1 cellular context compared by ENCODE assay signal in genomic region chr19:7941895-7942596, GRCh38.
TF ChIP-seq lines count a peak whose summit lies in the region.

No MANE protein-coding gene starts in this region.

TF ChIP-seq in HepG2, 621 proteins besides CTCF, POLR2A, EP300 and RAD21:
- no peak for TF ChIP-seq AFF4 (CRISPR knock-in tag; IDR thresholded peaks at IDR 0.05)
- TF ChIP-seq, protein P1, sequence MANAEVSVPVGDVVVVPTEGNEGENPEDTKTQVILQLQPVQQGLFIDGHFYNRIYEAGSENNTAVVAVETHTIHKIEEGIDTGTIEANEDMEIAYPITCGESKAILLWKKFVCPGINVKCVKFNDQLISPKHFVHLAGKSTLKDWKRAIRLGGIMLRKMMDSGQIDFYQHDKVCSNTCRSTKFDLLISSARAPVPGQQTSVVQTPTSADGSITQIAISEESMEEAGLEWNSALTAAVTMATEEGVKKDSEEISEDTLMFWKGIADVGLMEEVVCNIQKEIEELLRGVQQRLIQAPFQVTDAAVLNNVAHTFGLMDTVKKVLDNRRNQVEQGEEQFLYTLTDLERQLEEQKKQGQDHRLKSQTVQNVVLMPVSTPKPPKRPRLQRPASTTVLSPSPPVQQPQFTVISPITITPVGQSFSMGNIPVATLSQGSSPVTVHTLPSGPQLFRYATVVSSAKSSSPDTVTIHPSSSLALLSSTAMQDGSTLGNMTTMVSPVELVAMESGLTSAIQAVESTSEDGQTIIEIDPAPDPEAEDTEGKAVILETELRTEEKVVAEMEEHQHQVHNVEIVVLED (CRISPR knock-in tag; IDR thresholded peaks at IDR 0.05; ENCODE audit: borderline replicate concordance) = no peak
- no peak for TF ChIP-seq STAT5B (CRISPR knock-in tag; IDR thresholded peaks at IDR 0.05)
- peak; percentile 74 for TF ChIP-seq ZNF121 (CRISPR knock-in tag; IDR thresholded peaks at IDR 0.05)
- TF ChIP-seq, protein P2, sequence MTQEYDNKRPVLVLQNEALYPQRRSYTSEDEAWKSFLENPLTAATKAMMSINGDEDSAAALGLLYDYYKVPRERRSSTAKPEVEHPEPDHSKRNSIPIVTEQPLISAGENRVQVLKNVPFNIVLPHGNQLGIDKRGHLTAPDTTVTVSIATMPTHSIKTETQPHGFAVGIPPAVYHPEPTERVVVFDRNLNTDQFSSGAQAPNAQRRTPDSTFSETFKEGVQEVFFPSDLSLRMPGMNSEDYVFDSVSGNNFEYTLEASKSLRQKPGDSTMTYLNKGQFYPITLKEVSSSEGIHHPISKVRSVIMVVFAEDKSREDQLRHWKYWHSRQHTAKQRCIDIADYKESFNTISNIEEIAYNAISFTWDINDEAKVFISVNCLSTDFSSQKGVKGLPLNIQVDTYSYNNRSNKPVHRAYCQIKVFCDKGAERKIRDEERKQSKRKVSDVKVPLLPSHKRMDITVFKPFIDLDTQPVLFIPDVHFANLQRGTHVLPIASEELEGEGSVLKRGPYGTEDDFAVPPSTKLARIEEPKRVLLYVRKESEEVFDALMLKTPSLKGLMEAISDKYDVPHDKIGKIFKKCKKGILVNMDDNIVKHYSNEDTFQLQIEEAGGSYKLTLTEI (CRISPR knock-in tag; conservative IDR thresholded peaks at IDR 0.05) = no peak
- TF ChIP-seq, protein P3, sequence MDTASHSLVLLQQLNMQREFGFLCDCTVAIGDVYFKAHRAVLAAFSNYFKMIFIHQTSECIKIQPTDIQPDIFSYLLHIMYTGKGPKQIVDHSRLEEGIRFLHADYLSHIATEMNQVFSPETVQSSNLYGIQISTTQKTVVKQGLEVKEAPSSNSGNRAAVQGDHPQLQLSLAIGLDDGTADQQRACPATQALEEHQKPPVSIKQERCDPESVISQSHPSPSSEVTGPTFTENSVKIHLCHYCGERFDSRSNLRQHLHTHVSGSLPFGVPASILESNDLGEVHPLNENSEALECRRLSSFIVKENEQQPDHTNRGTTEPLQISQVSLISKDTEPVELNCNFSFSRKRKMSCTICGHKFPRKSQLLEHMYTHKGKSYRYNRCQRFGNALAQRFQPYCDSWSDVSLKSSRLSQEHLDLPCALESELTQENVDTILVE (CRISPR knock-in tag; IDR thresholded peaks at IDR 0.05) = no peak
- TF ChIP-seq, protein P4, sequence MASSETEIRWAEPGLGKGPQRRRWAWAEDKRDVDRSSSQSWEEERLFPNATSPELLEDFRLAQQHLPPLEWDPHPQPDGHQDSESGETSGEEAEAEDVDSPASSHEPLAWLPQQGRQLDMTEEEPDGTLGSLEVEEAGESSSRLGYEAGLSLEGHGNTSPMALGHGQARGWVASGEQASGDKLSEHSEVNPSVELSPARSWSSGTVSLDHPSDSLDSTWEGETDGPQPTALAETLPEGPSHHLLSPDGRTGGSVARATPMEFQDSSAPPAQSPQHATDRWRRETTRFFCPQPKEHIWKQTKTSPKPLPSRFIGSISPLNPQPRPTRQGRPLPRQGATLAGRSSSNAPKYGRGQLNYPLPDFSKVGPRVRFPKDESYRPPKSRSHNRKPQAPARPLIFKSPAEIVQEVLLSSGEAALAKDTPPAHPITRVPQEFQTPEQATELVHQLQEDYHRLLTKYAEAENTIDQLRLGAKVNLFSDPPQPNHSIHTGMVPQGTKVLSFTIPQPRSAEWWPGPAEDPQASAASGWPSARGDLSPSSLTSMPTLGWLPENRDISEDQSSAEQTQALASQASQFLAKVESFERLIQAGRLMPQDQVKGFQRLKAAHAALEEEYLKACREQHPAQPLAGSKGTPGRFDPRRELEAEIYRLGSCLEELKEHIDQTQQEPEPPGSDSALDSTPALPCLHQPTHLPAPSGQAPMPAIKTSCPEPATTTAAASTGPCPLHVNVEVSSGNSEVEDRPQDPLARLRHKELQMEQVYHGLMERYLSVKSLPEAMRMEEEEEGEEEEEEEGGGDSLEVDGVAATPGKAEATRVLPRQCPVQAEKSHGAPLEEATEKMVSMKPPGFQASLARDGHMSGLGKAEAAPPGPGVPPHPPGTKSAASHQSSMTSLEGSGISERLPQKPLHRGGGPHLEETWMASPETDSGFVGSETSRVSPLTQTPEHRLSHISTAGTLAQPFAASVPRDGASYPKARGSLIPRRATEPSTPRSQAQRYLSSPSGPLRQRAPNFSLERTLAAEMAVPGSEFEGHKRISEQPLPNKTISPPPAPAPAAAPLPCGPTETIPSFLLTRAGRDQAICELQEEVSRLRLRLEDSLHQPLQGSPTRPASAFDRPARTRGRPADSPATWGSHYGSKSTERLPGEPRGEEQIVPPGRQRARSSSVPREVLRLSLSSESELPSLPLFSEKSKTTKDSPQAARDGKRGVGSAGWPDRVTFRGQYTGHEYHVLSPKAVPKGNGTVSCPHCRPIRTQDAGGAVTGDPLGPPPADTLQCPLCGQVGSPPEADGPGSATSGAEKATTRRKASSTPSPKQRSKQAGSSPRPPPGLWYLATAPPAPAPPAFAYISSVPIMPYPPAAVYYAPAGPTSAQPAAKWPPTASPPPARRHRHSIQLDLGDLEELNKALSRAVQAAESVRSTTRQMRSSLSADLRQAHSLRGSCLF (CRISPR knock-in tag; IDR thresholded peaks at IDR 0.05; ENCODE audit: borderline replicate concordance) = no peak
- no peak for TF ChIP-seq NONO (IDR thresholded peaks at IDR 0.05)
- TF ChIP-seq NONO (CRISPR knock-in tag; conservative IDR thresholded peaks at IDR 0.05) = no peak
- TF ChIP-seq MED8 (CRISPR knock-in tag; IDR thresholded peaks at IDR 0.05; ENCODE audit: insufficient replicate concordance) = no peak
- TF ChIP-seq IKZF5 (CRISPR knock-in tag; IDR thresholded peaks at IDR 0.05) = no peak
- TF ChIP-seq, protein P5, sequence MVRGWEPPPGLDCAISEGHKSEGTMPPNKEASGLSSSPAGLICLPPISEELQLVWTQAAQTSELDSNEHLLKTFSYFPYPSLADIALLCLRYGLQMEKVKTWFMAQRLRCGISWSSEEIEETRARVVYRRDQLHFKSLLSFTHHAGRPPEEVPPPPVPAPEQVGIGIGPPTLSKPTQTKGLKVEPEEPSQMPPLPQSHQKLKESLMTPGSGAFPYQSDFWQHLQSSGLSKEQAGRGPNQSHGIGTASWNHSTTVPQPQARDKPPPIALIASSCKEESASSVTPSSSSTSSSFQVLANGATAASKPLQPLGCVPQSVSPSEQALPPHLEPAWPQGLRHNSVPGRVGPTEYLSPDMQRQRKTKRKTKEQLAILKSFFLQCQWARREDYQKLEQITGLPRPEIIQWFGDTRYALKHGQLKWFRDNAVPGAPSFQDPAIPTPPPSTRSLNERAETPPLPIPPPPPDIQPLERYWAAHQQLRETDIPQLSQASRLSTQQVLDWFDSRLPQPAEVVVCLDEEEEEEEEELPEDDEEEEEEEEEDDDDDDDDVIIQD (CRISPR knock-in tag; IDR thresholded peaks at IDR 0.05; ENCODE audit: low read depth) = no peak
- TF ChIP-seq, protein P6, sequence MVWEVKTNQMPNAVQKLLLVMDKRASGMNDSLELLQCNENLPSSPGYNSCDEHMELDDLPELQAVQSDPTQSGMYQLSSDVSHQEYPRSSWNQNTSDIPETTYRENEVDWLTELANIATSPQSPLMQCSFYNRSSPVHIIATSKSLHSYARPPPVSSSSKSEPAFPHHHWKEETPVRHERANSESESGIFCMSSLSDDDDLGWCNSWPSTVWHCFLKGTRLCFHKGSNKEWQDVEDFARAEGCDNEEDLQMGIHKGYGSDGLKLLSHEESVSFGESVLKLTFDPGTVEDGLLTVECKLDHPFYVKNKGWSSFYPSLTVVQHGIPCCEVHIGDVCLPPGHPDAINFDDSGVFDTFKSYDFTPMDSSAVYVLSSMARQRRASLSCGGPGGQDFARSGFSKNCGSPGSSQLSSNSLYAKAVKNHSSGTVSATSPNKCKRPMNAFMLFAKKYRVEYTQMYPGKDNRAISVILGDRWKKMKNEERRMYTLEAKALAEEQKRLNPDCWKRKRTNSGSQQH (CRISPR knock-in tag; IDR thresholded peaks at IDR 0.05; ENCODE audit: low read depth) = no peak
- 0 out of 2 replicates have a peak, but pooled peaks have one; percentile 1 for TF ChIP-seq ZNF777 (CRISPR knock-in tag; IDR thresholded peaks at IDR 0.05)
